ENCODE assay signal across 13 cellular contexts in the genomic region with DNA sequence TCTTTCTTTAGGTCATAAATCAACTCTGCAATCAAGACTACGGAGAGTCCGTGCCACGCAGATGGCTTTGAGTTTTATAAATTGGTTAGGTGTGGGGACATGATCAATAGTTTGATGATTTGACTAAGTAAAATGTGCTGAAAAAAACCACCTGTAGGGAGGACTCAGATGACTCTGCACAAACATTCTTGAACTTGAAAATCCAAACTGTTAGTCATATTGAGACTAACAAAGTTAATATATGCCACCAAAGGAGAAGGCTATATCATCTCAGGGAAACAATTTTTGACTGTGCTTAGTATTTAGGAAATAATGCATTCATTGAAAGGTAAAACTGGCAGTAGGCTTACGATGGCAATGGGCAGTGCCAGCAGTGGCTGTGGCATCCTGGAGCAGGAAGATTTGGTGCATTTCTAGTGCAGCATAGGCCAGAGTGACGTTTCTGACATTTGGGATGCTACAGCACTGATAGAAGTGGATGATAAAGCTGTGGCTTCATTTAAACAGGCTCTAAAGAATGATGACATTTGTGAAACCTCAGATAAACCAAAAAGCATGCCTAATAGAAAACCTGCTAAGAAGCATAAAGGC.
DNase-seq lines count a peak whose midpoint lies in the region; ATAC-seq, FAIRE-seq and TF ChIP-seq lines count a peak whose summit lies in the region.
"Had no signal": no experiment of that assay in that cellular context is flagged by ENCODE, and none has a peak within 500 bp of the region (broad histone marks: within the 10 kb centered on the region; RNA-seq: fewer than 3 reads in every experiment).

No MANE protein-coding gene starts in this region.

- no peak for DNase-seq in GM18507 (ENCODE audit: extremely low spot score, insufficient read length, low read depth)
- DNase-seq in Karpas-422: no peak
- DNase-seq in right lobe of liver: no peak
- DNase-seq in gastrocnemius medialis: no peak
- no peak for DNase-seq in NCI-H1694 treated with DMSO at 0.1 percent for 48 hours (lab: John Stamatoyannopoulos, UW)
- DNase-seq: Kasumi-1, NCI-H524 treated with DMSO at 0.1 percent for 48 hours, SJCRH30 had no signal

- H3K4me3 ChIP-seq in Karpas-422 (ENCODE audit: low read length): no peak overlapping the region
- H3K4me3 ChIP-seq in right lobe of liver: no peak overlapping the region
- no peak overlapping the region for H3K4me3 ChIP-seq in gastrocnemius medialis
- H3K4me3 ChIP-seq: SJCRH30 had no signal

- TF ChIP-seq POLR2A in right lobe of liver (IDR thresholded peaks at IDR 0.05) (no peak), gastrocnemius medialis (IDR thresholded peaks at IDR 0.05) (no peak)

- H3K9ac ChIP-seq in Karpas-422 (ENCODE audit: low read length): no peak overlapping the region

- H3K36me3 ChIP-seq in Karpas-422 (ENCODE audit: insufficient read depth, low read length) (no peaks in the 10 kb centered on the region), right lobe of liver (no peaks in the 10 kb centered on the region), gastrocnemius medialis (no peaks in the 10 kb centered on the region)
- H3K36me3 ChIP-seq: SJCRH30 had no signal

- no peaks in the 10 kb centered on the region for H3K9me2 ChIP-seq in Karpas-422 (replicated peaks; ENCODE audit: insufficient read depth, low read length)

- H3K27ac ChIP-seq in Karpas-422 (ENCODE audit: low read length) (no peak overlapping the region), right lobe of liver (no peak overlapping the region), gastrocnemius medialis (no peak overlapping the region)
- H3K27ac ChIP-seq: C4-2B, SJCRH30 had no signal

- H3K4me2 ChIP-seq in Karpas-422 (ENCODE audit: low read depth, low read length, poor library complexity, severe bottlenecking): no peak overlapping the region

- no peak overlapping the region for H2AFZ ChIP-seq in Karpas-422 (ENCODE audit: low read length)

- H3K9me3 ChIP-seq in Karpas-422 (ENCODE audit: low read length): no peaks in the 10 kb centered on the region
- no peaks in the 10 kb centered on the region for H3K9me3 ChIP-seq in right lobe of liver
- no peaks in the 10 kb centered on the region for H3K9me3 ChIP-seq in gastrocnemius medialis
- H3K9me3 ChIP-seq: SJCRH30 had no signal

- no peaks in the 10 kb centered on the region for H4K20me1 ChIP-seq in Karpas-422 (ENCODE audit: insufficient read depth, low read depth, low read length)

- no peaks in the 10 kb centered on the region for H3K79me2 ChIP-seq in Karpas-422 (ENCODE audit: low read length)

- H3K27me3 ChIP-seq in Karpas-422 (ENCODE audit: low read length) (no peaks in the 10 kb centered on the region), right lobe of liver (no peaks in the 10 kb centered on the region), gastrocnemius medialis (no peaks in the 10 kb centered on the region)
- H3K27me3 ChIP-seq: SJCRH30 had no signal

- peak; percentile 74 for FAIRE-seq in GM18507 (lab: Jason Lieb, UNC)

- intact Hi-C loops in right lobe of liver (cut with DNase I) (no loop called here), gastrocnemius medialis (cut with DNase I; ENCODE audit: low total_unique reads) (no loop called here)

- peak; percentile 70 for ATAC-seq in GM19372 (IDR thresholded peaks at IDR 0.05; ENCODE audit: low read depth, unreplicated experiment)
- ATAC-seq in HG02840 (IDR thresholded peaks at IDR 0.05; ENCODE audit: low FRiP score, unreplicated experiment): peak; percentile 90
- ATAC-seq in HG03571 (IDR thresholded peaks at IDR 0.05; ENCODE audit: unreplicated experiment): peak; percentile 79
- ATAC-seq in right lobe of liver: no peak
- no peak for ATAC-seq in gastrocnemius medialis
- ATAC-seq: HCT116 had no signal

- WGBS in right lobe of liver (ENCODE audit: insufficient coverage, low coverage, low lambda C conversion rate, missing lambda C conversion rate): 42% methylated on average over 5 of the region's 5 CpGs

- in situ Hi-C loops in gastrocnemius medialis (cut with MboI; ENCODE audit: low sequenced_read_pairs in 4 of 4): no loop called here

- TF ChIP-seq CTCF in right lobe of liver (IDR thresholded peaks at IDR 0.05): no peak
- TF ChIP-seq CTCF in gastrocnemius medialis (IDR thresholded peaks at IDR 0.05 in 4 of 5, conservative IDR thresholded peaks at IDR 0.05 in 1 of 5): no peak

- H3K4me1 ChIP-seq in Karpas-422 (ENCODE audit: low read length): no peaks in the 10 kb centered on the region
- no peaks in the 10 kb centered on the region for H3K4me1 ChIP-seq in right lobe of liver
- H3K4me1 ChIP-seq in gastrocnemius medialis: no peaks in the 10 kb centered on the region
- H3K4me1 ChIP-seq: SJCRH30 had no signal

Comparison
In these comparisons a context has a peak if more than half of its experiments do, and no peak if none do; other contexts are left out.
1. ATAC-seq: peak in GM19372 (single experiment), HG02840 (single experiment) and HG03571 (single experiment); none in right lobe of liver (0 of 4) and gastrocnemius medialis (0 of 2).